ENCODE assay signal across 1 cellular context in genomic region chr5:96776606-96777005, GRCh38.
TF ChIP-seq lines count a peak whose summit lies in the region.

No MANE protein-coding gene starts in this region.

TF ChIP-seq in HEK293, 187 proteins besides CTCF, POLR2A, EP300 and RAD21 (continued from another document):
- TF ChIP-seq PRDM4 (tag by site-specific recombination; IDR thresholded peaks at IDR 0.05) (no peak), ZNF530 (tag by site-specific recombination; IDR thresholded peaks at IDR 0.05; ENCODE audit: low read depth) (no peak), ZBTB1 (tag by site-specific recombination; IDR thresholded peaks at IDR 0.05) (no peak), ZNF610 (tag by site-specific recombination; IDR thresholded peaks at IDR 0.05; ENCODE audit: borderline replicate concordance) (no peak), ZNF621 (tag by site-specific recombination; IDR thresholded peaks at IDR 0.05) (no peak), IKZF3 (tag by site-specific recombination; IDR thresholded peaks at IDR 0.05) (no peak), EGR2 (tag by site-specific recombination; IDR thresholded peaks at IDR 0.05; ENCODE audit: low read depth) (no peak), ZNF423 (tag by site-specific recombination; IDR thresholded peaks at IDR 0.05) (no peak), ZNF544 (tag by site-specific recombination; IDR thresholded peaks at IDR 0.05) (no peak), ZNF341 (tag by site-specific recombination; IDR thresholded peaks at IDR 0.05; ENCODE audit: low read depth) (no peak), ZNF518A (tag by site-specific recombination; conservative IDR thresholded peaks at IDR 0.05; ENCODE audit: low read depth) (no peak), ZNF335 (tag by site-specific recombination; conservative IDR thresholded peaks at IDR 0.05) (no peak; the same call in 1 of the 2 replicates), BCL6B (tag by site-specific recombination; IDR thresholded peaks at IDR 0.05) (0 out of 2 replicates have a peak, but pooled peaks have one; percentile 15), ZNF274 (IDR thresholded peaks at IDR 0.05; ENCODE audit: low read length) (no peak), ZNF274 (tag by site-specific recombination; IDR thresholded peaks at IDR 0.05; ENCODE audit: borderline replicate concordance) (no peak), PRDM6 (tag by site-specific recombination; IDR thresholded peaks at IDR 0.05) (peak; percentile 92), ZNF398 (tag by site-specific recombination; IDR thresholded peaks at IDR 0.05) (no peak), ZNF521 (tag by site-specific recombination; IDR thresholded peaks at IDR 0.05) (no peak), ZNF19 (tag by site-specific recombination; IDR thresholded peaks at IDR 0.05; ENCODE audit: low read depth) (no peak), ZBTB21 (tag by site-specific recombination; IDR thresholded peaks at IDR 0.05) (0 out of 2 replicates have a peak, but pooled peaks have one; percentile 26), ZIC2 (tag by site-specific recombination; IDR thresholded peaks at IDR 0.05) (no peak), ZNF223 (tag by site-specific recombination; IDR thresholded peaks at IDR 0.05) (no peak), KLF8 (tag by site-specific recombination; IDR thresholded peaks at IDR 0.05) (no peak), ZNF133 (tag by site-specific recombination; IDR thresholded peaks at IDR 0.05) (no peak), ZNF184 (tag by site-specific recombination; IDR thresholded peaks at IDR 0.05) (no peak), BCL11A (tag by site-specific recombination; IDR thresholded peaks at IDR 0.05; ENCODE audit: low read depth) (0 out of 2 replicates have a peak, but pooled peaks have one; percentile 21), ZNF629 (tag by site-specific recombination; IDR thresholded peaks at IDR 0.05) (peak; percentile 74), ZNF37A (tag by site-specific recombination; IDR thresholded peaks at IDR 0.05) (no peak), FEZF1 (tag by site-specific recombination; IDR thresholded peaks at IDR 0.05) (peak; percentile 78), YY1 (tag by site-specific recombination; IDR thresholded peaks at IDR 0.05) (no peak), KLF10 (tag by site-specific recombination; IDR thresholded peaks at IDR 0.05) (0 out of 2 replicates have a peak, but pooled peaks have one; percentile 26), ZNF843 (tag by site-specific recombination; IDR thresholded peaks at IDR 0.05) (peak; percentile 35; the same call in 1 of the 2 replicates), ZNF362 (tag by site-specific recombination; IDR thresholded peaks at IDR 0.05) (no peak; the same call in 1 of the 2 replicates)
